ENCODE assay signal across 15 cellular contexts in the genomic region with DNA sequence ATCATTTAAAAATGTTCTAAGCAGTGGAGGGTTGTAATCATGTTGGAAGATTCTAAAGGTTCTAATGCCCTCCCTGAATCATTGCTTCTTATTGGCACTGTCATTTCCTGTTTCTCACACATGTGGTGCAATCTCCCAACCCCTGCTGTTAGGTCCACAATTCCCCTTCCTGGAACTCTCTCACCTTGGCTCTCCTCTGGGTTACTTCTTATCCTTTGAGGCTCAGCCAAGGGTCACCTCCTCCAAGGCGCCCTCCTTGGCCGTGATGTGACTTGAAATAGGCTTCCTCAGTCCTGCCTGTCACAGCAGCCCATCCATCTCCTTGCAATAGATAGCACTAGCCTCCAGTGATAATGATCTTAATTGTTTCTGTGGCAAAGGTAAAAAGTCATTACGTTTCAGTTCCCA.
A peak's percentile ranks its signal among the peaks of the same experiment; 100 is the strongest.
DNase-seq lines count a peak whose midpoint lies in the region; ATAC-seq, FAIRE-seq and TF ChIP-seq lines count a peak whose summit lies in the region.
"Had no signal": no experiment of that assay in that cellular context is flagged by ENCODE, and none has a peak within 500 bp of the region (broad histone marks: within the 10 kb centered on the region; RNA-seq: fewer than 3 reads in every experiment).

No MANE protein-coding gene starts in this region.

- no peaks in the 10 kb centered on the region for H3K27me3 ChIP-seq in bronchial epithelial cell (ENCODE audit: control insufficient read depth, insufficient read depth, low read length)

- peaks cover 0 to 10% of the 10 kb centered on the region in 2 donors for H3K27me3 Mint-ChIP-seq in effector memory CD8-positive, alpha-beta T cell
- H3K27me3 Mint-ChIP-seq: activated CD4-positive, alpha-beta T cell treated with anti-CD3 and anti-CD28 coated beads, Interleukin-2, amount 10 ng/mL, durations not matched to agents 24 days and 14 days had no signal

- no peaks in the 10 kb centered on the region for H3K36me3 ChIP-seq in bronchial epithelial cell (ENCODE audit: control insufficient read depth, insufficient read depth, low read length)

- no peak overlapping the region for H3K4me3 Mint-ChIP-seq in effector memory CD8-positive, alpha-beta T cell
- H3K4me3 Mint-ChIP-seq: activated CD4-positive, alpha-beta T cell treated with anti-CD3 and anti-CD28 coated beads, Interleukin-2, amount 10 ng/mL, durations not matched to agents 24 days and 14 days; nephron progenitor cell had no signal

- H3K4me1 Mint-ChIP-seq in effector memory CD8-positive, alpha-beta T cell (ENCODE audit: low read depth in 2 of 2), result no peaks in the 10 kb centered on the region

- no peaks in the 10 kb centered on the region for H3K36me3 Mint-ChIP-seq in effector memory CD8-positive, alpha-beta T cell (ENCODE audit: insufficient read depth)

- H3K4me3 ChIP-seq in bronchial epithelial cell (ENCODE audit: low read depth, low read length), result no peak overlapping the region

- TF ChIP-seq CTCF in bronchial epithelial cell (IDR thresholded peaks at IDR 0.05; ENCODE audit: insufficient read depth, low read length, severe bottlenecking), result no peak

- no peaks in the 10 kb centered on the region for H3K9me3 Mint-ChIP-seq in effector memory CD8-positive, alpha-beta T cell

- no peak overlapping the region for H3K27ac Mint-ChIP-seq in effector memory CD8-positive, alpha-beta T cell
- H3K27ac Mint-ChIP-seq: nephron progenitor cell had no signal

- no peak for ATAC-seq in effector memory CD8-positive, alpha-beta T cell (replicated peaks)
- ATAC-seq in HG03025 (IDR thresholded peaks at IDR 0.05; ENCODE audit: low FRiP score, unreplicated experiment), result no peak

- DNase-seq in H4 (ENCODE audit: low spot score), result peak; percentile 50
- peak; percentile 27 for DNase-seq in NCI-H69 (lab: John Stamatoyannopoulos, UW)
- DNase-seq in bronchial epithelial cell (ENCODE audit: low read depth), result peak; percentile 93
- peak; percentile 56 for DNase-seq in renal cortical epithelial cell (ENCODE audit: low read depth)
- no peak for DNase-seq in effector memory CD8-positive, alpha-beta T cell
- DNase-seq in activated CD4-positive, CD25-positive, alpha-beta regulatory T cell (lab: John Stamatoyannopoulos, UW), result no peak
- DNase-seq: activated CD4-positive, alpha-beta T cell treated with anti-CD3 and anti-CD28 coated beads, Interleukin-2, amount 10 ng/mL, durations not matched to agents 24 days and 14 days; activated naive CD4-positive, alpha-beta T cell treated with Interleukin-2 at 50 U/mL for 16 hours; DMS53; effector CD8-positive, alpha-beta T cell; NCI-H1694 treated with DMSO at 0.1 percent for 48 hours; nephron progenitor cell; SIG-M5; stimulated activated CD4-positive, alpha-beta T cell treated with anti-CD3 and anti-CD28 coated beads, Interleukin-1b, Interleukin-23, amount 100 ng/mL, for 48 hours had no signal

- FAIRE-seq in bronchial epithelial cell (lab: Jason Lieb, UNC), result no peak

Comparison
In these comparisons a context has a peak if more than half of its experiments do, and no peak if none do; other contexts are left out.
1. DNase-seq: peak in H4 (single experiment), NCI-H69 (single experiment), bronchial epithelial cell (single experiment) and renal cortical epithelial cell (single experiment); none in effector memory CD8-positive, alpha-beta T cell (0 of 3) and activated CD4-positive, CD25-positive, alpha-beta regulatory T cell (0 of 4).